ENCODE assay signal across 1 cellular context in the genomic region with DNA sequence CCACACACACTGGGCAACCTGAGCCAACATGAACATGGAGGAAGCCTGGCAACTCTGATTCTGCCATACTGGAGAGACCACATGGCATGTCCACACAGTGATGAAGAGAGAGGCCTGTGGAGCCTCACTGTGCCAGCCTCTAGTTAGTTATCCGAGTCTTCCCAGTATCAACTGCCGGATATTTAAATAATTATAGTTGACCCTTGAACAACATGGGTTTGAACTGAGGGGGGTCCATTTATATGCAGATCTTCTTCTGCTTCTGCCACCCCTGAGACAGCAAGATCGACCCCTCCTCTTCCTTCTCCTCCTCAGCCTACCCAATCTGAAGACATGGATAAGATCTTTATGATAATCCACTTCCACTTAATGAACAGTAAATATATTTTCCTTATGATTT.
TF ChIP-seq lines count a peak whose summit lies in the region.

No MANE protein-coding gene starts in this region.

TF ChIP-seq in WTC11, 78 proteins besides CTCF, POLR2A, EP300 and RAD21 (continued from another document):
- TF ChIP-seq, protein P1, sequence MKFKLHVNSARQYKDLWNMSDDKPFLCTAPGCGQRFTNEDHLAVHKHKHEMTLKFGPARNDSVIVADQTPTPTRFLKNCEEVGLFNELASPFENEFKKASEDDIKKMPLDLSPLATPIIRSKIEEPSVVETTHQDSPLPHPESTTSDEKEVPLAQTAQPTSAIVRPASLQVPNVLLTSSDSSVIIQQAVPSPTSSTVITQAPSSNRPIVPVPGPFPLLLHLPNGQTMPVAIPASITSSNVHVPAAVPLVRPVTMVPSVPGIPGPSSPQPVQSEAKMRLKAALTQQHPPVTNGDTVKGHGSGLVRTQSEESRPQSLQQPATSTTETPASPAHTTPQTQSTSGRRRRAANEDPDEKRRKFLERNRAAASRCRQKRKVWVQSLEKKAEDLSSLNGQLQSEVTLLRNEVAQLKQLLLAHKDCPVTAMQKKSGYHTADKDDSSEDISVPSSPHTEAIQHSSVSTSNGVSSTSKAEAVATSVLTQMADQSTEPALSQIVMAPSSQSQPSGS (CRISPR knock-in tag; IDR thresholded peaks at IDR 0.05; ENCODE audit: borderline replicate concordance, low read depth), result no peak
- no peak for TF ChIP-seq KAT7 (CRISPR knock-in tag; IDR thresholded peaks at IDR 0.05; ENCODE audit: borderline replicate concordance)
- TF ChIP-seq NR3C1 (CRISPR knock-in tag; conservative IDR thresholded peaks at IDR 0.05; ENCODE audit: low read depth), result no peak
- no peak for TF ChIP-seq GRHL2 (CRISPR knock-in tag; IDR thresholded peaks at IDR 0.05; ENCODE audit: insufficient replicate concordance, severe bottlenecking)
- no peak for TF ChIP-seq NFATC4 (CRISPR knock-in tag; IDR thresholded peaks at IDR 0.05)
TF ChIP-seq in WTC11: peak in this region for 0.
